15 cellular contexts compared by ENCODE assay signal in the genomic region with DNA sequence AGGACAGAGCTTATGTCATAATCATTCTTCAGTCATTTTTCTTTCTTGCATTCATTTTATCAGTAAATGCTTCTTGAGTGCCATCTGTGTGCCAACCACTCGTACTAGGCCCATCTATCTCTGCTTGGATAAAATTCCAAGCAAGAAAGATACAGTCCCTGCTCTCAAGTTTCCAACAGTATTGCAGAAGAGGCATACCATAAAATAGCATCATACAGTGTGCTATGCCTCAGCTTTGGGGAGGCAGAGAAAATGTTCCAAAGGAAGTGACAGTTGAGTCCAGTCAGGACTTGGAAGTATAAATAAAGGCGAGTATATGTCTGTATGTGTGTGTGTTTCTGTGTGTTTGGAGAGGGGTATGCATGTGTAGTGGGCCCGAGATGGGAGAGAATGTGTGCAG.
DNase-seq lines count a peak whose midpoint lies in the region; ATAC-seq and TF ChIP-seq lines count a peak whose summit lies in the region.
"Had no signal": no experiment of that assay in that cellular context is flagged by ENCODE, and none has a peak within 500 bp of the region (broad histone marks: within the 10 kb centered on the region; RNA-seq: fewer than 3 reads in every experiment).

No MANE protein-coding gene starts in this region.

- H3K4me1 ChIP-seq in IMR-90 (ENCODE audit: control insufficient read depth, insufficient read depth, low read length) = peaks cover 32% of the 10 kb centered on the region
- H3K4me1 ChIP-seq in smooth muscle cell (ENCODE audit: low read depth) = peaks cover 34% of the 10 kb centered on the region

- no peak overlapping the region for H2AFZ ChIP-seq in IMR-90 (replicated peaks; ENCODE audit: low read length, poor library complexity)
- H2AFZ ChIP-seq in smooth muscle cell (ENCODE audit: low read depth) = no peak overlapping the region

- H3K4ac ChIP-seq in IMR-90 (ENCODE audit: low read depth, low read length) = peak overlapping the region; percentile 75; the same call in 1 of the 2 replicates

- DNase-seq in IMR-90 (peak; percentile 77), brain microvascular endothelial cell (peak; percentile 37), foreskin fibroblast (peak; percentile 68 to 77), smooth muscle cell (lab: John Stamatoyannopoulos, UW; ENCODE audit: unreplicated experiment) (no peak)
- no peak for DNase-seq in activated naive CD4-positive, alpha-beta T cell treated with anti-CD3 and anti-CD28 coated beads for 36 hours
- DNase-seq: CD8-positive, alpha-beta memory T cell; EL; GOT3; NCI-H1436; NCI-H2081; NCI-H526 treated with DMSO at 0.1 percent for 48 hours had no signal

- no peak overlapping the region for H3K9ac ChIP-seq in IMR-90 (ENCODE audit: low read depth, low read length)
- H3K9ac ChIP-seq in smooth muscle cell (ENCODE audit: low read depth) = no peak overlapping the region
- H3K9ac ChIP-seq: BLaER1 had no signal

- ATAC-seq in IMR-90 (ENCODE audit: low read depth) = peak; percentile 44
- no peak for ATAC-seq in GM21390 (IDR thresholded peaks at IDR 0.05; ENCODE audit: unreplicated experiment)
- ATAC-seq in HG02870 (IDR thresholded peaks at IDR 0.05; ENCODE audit: unreplicated experiment) = no peak
- ATAC-seq: HepG2 had no signal

- H3K79me2 ChIP-seq in smooth muscle cell (ENCODE audit: low read depth) = no peaks in the 10 kb centered on the region

- no peak overlapping the region for H3K56ac ChIP-seq in IMR-90 (ENCODE audit: extremely low read depth, insufficient read depth, low read length)

- H3K9me3 ChIP-seq in IMR-90 (ENCODE audit: control insufficient read depth, insufficient read depth, low read length) = no peaks in the 10 kb centered on the region
- H3K9me3 ChIP-seq in smooth muscle cell (replicated peaks; ENCODE audit: low read depth) = no peaks in the 10 kb centered on the region
- H3K9me3 ChIP-seq: BLaER1 had no signal

- no peaks in the 10 kb centered on the region for H3K36me3 Mint-ChIP-seq in activated naive CD4-positive, alpha-beta T cell treated with anti-CD3 and anti-CD28 coated beads for 36 hours (ENCODE audit: low read depth)

- no peak overlapping the region for H3K4me3 Mint-ChIP-seq in activated naive CD4-positive, alpha-beta T cell treated with anti-CD3 and anti-CD28 coated beads for 36 hours
- H3K4me3 Mint-ChIP-seq: CD8-positive, alpha-beta memory T cell had no signal

- TF ChIP-seq RAD21 in IMR-90 (IDR thresholded peaks at IDR 0.05; ENCODE audit: low read length) = no peak

- H3K4me1 Mint-ChIP-seq in activated naive CD4-positive, alpha-beta T cell treated with anti-CD3 and anti-CD28 coated beads for 36 hours (ENCODE audit: low read depth) = peaks cover 15% of the 10 kb centered on the region

- H3K4me2 ChIP-seq in IMR-90 (ENCODE audit: low read depth, low read length) (peak overlapping the region; percentile 10; the same call in 1 of the 2 replicates), smooth muscle cell (no peak overlapping the region)
- H3K4me2 ChIP-seq: BLaER1 had no signal

- H3F3A ChIP-seq in smooth muscle cell (ENCODE audit: low read depth) = peaks cover 19% of the 10 kb centered on the region

- in situ Hi-C loops in IMR-90 (cut with MboI; ENCODE audit: low sequenced_read_pairs) = loop anchor here (5.0 to 10.0 kb wide), 3 partner anchors 549 to 917 kb away; a partner anchor contains a TSS
- in situ Hi-C loops in brain microvascular endothelial cell (cut with HindIII; ENCODE audit: low pct_ligation_motif_present, low sequenced_read_pairs) = no loop called here

- H3K27me3 Mint-ChIP-seq in activated naive CD4-positive, alpha-beta T cell treated with anti-CD3 and anti-CD28 coated beads for 36 hours (ENCODE audit: low read depth) = no peaks in the 10 kb centered on the region

- 40% methylated on average over 1 of the region's 3 CpGs; no CpG with 5 or more reads in 1 of the 2 experiments for WGBS in IMR-90 (ENCODE audit: extremely low coverage in 2 of 2, insufficient read length in 1 of 2), 2 experiments
- 71% methylated on average over 3 of the region's 3 CpGs for WGBS in smooth muscle cell (ENCODE audit: low lambda C conversion rate)

- H3K27me3 ChIP-seq in IMR-90 (ENCODE audit: control insufficient read depth, insufficient read depth, low read length) (no peaks in the 10 kb centered on the region), brain microvascular endothelial cell (replicated peaks) (no peaks in the 10 kb centered on the region), smooth muscle cell (ENCODE audit: low read depth) (no peaks in the 10 kb centered on the region)
- H3K27me3 ChIP-seq: BLaER1 had no signal

- H2BK20ac ChIP-seq in IMR-90 (ENCODE audit: low read depth, low read length) = peak overlapping the region; percentile 78

- TF ChIP-seq POLR2A in IMR-90 (IDR thresholded peaks at IDR 0.05; ENCODE audit: low read depth, low read length) = no peak

- no peak overlapping the region for H3K27ac Mint-ChIP-seq in activated naive CD4-positive, alpha-beta T cell treated with anti-CD3 and anti-CD28 coated beads for 36 hours
- H3K27ac Mint-ChIP-seq: CD8-positive, alpha-beta memory T cell had no signal

- H3K4me3 ChIP-seq in IMR-90 (ENCODE audit: insufficient read depth, low read depth, low read length) (no peak overlapping the region), brain microvascular endothelial cell (ENCODE audit: low read depth, low read length) (no peak overlapping the region), foreskin fibroblast (ENCODE audit: low read depth in 1 of 2, low read length in 2 of 2) (no peak overlapping the region), smooth muscle cell (no peak overlapping the region)
- H3K4me3 ChIP-seq: BLaER1 had no signal

- peak overlapping the region; percentile 58; the same call in 1 of the 3 replicates for H2BK15ac ChIP-seq in IMR-90 (ENCODE audit: low read depth, low read length)

- H4K20me1 ChIP-seq in IMR-90 (ENCODE audit: insufficient read depth, low read length) (no peaks in the 10 kb centered on the region), smooth muscle cell (ENCODE audit: low read depth) (no peaks in the 10 kb centered on the region)
- H4K20me1 ChIP-seq: BLaER1 had no signal

- H4K5ac ChIP-seq in IMR-90 (ENCODE audit: low read depth, low read length) = peak overlapping the region; percentile 74

- H3K36me3 ChIP-seq in IMR-90 (ENCODE audit: control insufficient read depth, insufficient read depth, low read length) (no peaks in the 10 kb centered on the region), brain microvascular endothelial cell (replicated peaks) (no peaks in the 10 kb centered on the region), smooth muscle cell (ENCODE audit: low read depth) (no peaks in the 10 kb centered on the region)
- H3K36me3 ChIP-seq: BLaER1 had no signal

- H3K14ac ChIP-seq in IMR-90 (replicated peaks; ENCODE audit: low read depth, low read length) = peak overlapping the region; percentile 70

- dilution Hi-C loops in IMR-90 (cut with HindIII; ENCODE audit: low sequenced_read_pairs, unreplicated experiment) = no loop called here

- no peaks in the 10 kb centered on the region for H3K79me1 ChIP-seq in IMR-90 (ENCODE audit: low read depth in 1 of 2, low read length in 2 of 2)

- peaks cover 12% of the 10 kb centered on the region for H3K9me1 ChIP-seq in IMR-90 (ENCODE audit: insufficient read depth, low read length)

- no peaks in the 10 kb centered on the region for H3K9me3 Mint-ChIP-seq in activated naive CD4-positive, alpha-beta T cell treated with anti-CD3 and anti-CD28 coated beads for 36 hours
- H3K9me3 Mint-ChIP-seq: CD8-positive, alpha-beta memory T cell had no signal

- peak overlapping the region; percentile 16 for H3K23ac ChIP-seq in IMR-90 (ENCODE audit: low read depth, low read length)

- CTCF ChIA-PET in IMR-90 (lab: Yijun Ruan, JAX) = interaction anchor here (1.6 to 2.3 kb wide), 2 partner anchors 31 to 58 kb away, joined by 4 to 6 read pairs; no protein-coding TSS in a partner anchor
- CTCF ChIA-PET in activated naive CD4-positive, alpha-beta T cell treated with anti-CD3 and anti-CD28 coated beads for 36 hours (lab: Charles Lee) = interaction anchor here (0.6 kb wide), 1 partner anchor 10 kb away, joined by 3 read pairs; no protein-coding TSS in a partner anchor

- H3K18ac ChIP-seq in IMR-90 (ENCODE audit: low read depth, low read length) = peak overlapping the region; percentile 99; the same call in 1 of the 2 replicates

- POLR2A ChIA-PET in IMR-90 (lab: Charles Lee; ENCODE audit: unreplicated experiment) = no interaction called here

- TF ChIP-seq CTCF in IMR-90 (conservative IDR thresholded peaks at IDR 0.05; ENCODE audit: low read depth, low read length) (no peak), brain microvascular endothelial cell (IDR thresholded peaks at IDR 0.05; ENCODE audit: low read depth, low read length, missing control alignments) (no peak), foreskin fibroblast (IDR thresholded peaks at IDR 0.05; ENCODE audit: low read depth, low read length) (no peak), smooth muscle cell (IDR thresholded peaks at IDR 0.05; ENCODE audit: borderline replicate concordance, insufficient read depth, poor library complexity, severe bottlenecking) (no peak)

- H2AK5ac ChIP-seq in IMR-90 (ENCODE audit: low read depth, low read length) = peak overlapping the region; percentile 64; the same call in 1 of the 2 replicates

- intact Hi-C loops in IMR-90 (cut with micrococcal nuclease) = loop anchor here (2.0 to 5.0 kb wide), 3 partner anchors 245 to 549 kb away; no protein-coding TSS in a partner anchor
- intact Hi-C loops in activated naive CD4-positive, alpha-beta T cell treated with anti-CD3 and anti-CD28 coated beads for 36 hours (cut with micrococcal nuclease) = no loop called here

- H2AK9ac ChIP-seq in IMR-90 (replicated peaks; ENCODE audit: low read depth, low read length, poor library complexity) = no peak overlapping the region

- H4K91ac ChIP-seq in IMR-90 (ENCODE audit: insufficient read depth, low read depth, low read length) = peak overlapping the region; percentile 74

- BruUV-seq in IMR-90 (replicated peaks; lab: Mats Ljungman, UMichigan) = no TSS peak

- peak overlapping the region; percentile 36 to 62; a peak in 3 of 4 replicates for H4K8ac ChIP-seq in IMR-90 (ENCODE audit: low read depth in 2 of 2, low read length in 2 of 2)

- peak overlapping the region; percentile 84 for H2BK5ac ChIP-seq in IMR-90 (ENCODE audit: low read depth, low read length, poor library complexity, severe bottlenecking)

- H3K27ac ChIP-seq in IMR-90 (ENCODE audit: insufficient read depth, low read length) (peak overlapping the region; percentile 74; the same call in 1 of the 2 replicates), brain microvascular endothelial cell (no peak overlapping the region), smooth muscle cell (ENCODE audit: low read depth) (peak overlapping the region; percentile 3)
- H3K27ac ChIP-seq: BLaER1 had no signal

- H2BK120ac ChIP-seq in IMR-90 (ENCODE audit: low read depth, low read length) = peak overlapping the region; percentile 87

TF ChIP-seq in IMR-90, 13 proteins besides CTCF, POLR2A, EP300 and RAD21 (continues in another document):
- TF ChIP-seq MXI1 (IDR thresholded peaks at IDR 0.05; ENCODE audit: borderline replicate concordance, low read depth, low read length) (no peak), RCOR1 (IDR thresholded peaks at IDR 0.05; ENCODE audit: insufficient replicate concordance, low read length) (no peak)

Comparison
In these comparisons a context has a peak if more than half of its experiments do, and no peak if none do; other contexts are left out.
1. DNase-seq: peak in IMR-90 (single experiment), brain microvascular endothelial cell (single experiment) and foreskin fibroblast (2 of 2); none in smooth muscle cell (single experiment) and activated naive CD4-positive, alpha-beta T cell treated with anti-CD3 and anti-CD28 coated beads for 36 hours (single experiment).